ENCODE assay signal across 11 cellular contexts in genomic region chr19:18488403-18488723, GRCh38. TPM values are rescaled to one million over a fixed set of nuclear protein-coding genes. Genes with fewer than 3 reads are reported as not detected.
DNase-seq lines count a peak whose midpoint lies in the region; TF ChIP-seq lines count a peak whose summit lies in the region.
"Had no signal": no experiment of that assay in that cellular context is flagged by ENCODE, and none has a peak within 500 bp of the region (broad histone marks: within the 10 kb centered on the region; RNA-seq: fewer than 3 reads in every experiment).

No MANE protein-coding gene starts in this region.

- H3K9me3 Mint-ChIP-seq in Calu3 (ENCODE audit: low read depth, unreplicated experiment), result no peaks in the 10 kb centered on the region
- H3K9me3 Mint-ChIP-seq in osteocyte (ENCODE audit: unreplicated experiment), result no peaks in the 10 kb centered on the region

- H3K27ac Mint-ChIP-seq in Calu3 (ENCODE audit: unreplicated experiment) (no peak overlapping the region), osteocyte (ENCODE audit: unreplicated experiment) (peak overlapping the region; percentile 50)

- H3K4me3 Mint-ChIP-seq in Calu3 (ENCODE audit: low read depth, unreplicated experiment), result no peak overlapping the region
- H3K4me3 Mint-ChIP-seq in osteocyte (ENCODE audit: unreplicated experiment), result no peak overlapping the region

- peaks cover 11% of the 10 kb centered on the region for H3K36me3 ChIP-seq in SJSA1

- H3K36me3 Mint-ChIP-seq in Calu3 (ENCODE audit: insufficient read depth, unreplicated experiment) (peaks cover 5% of the 10 kb centered on the region), osteocyte (ENCODE audit: unreplicated experiment) (no peaks in the 10 kb centered on the region)

- CTCF ChIA-PET in Calu3 (lab: Charles Lee), result interaction anchor here (1.0 kb wide), 2 partner anchors 27 to 32 kb away, joined by 3 to 4 read pairs; no protein-coding TSS in a partner anchor

- no peak overlapping the region for H3K27ac ChIP-seq in SJSA1

- no peaks in the 10 kb centered on the region for H3K9me3 ChIP-seq in SJSA1 (replicated peaks)

- H3K4me3 ChIP-seq in SJSA1, result no peak overlapping the region

- peaks cover 30% of the 10 kb centered on the region for H3K4me1 ChIP-seq in SJSA1 (replicated peaks)

- TF ChIP-seq CTCF in Calu3 (IDR thresholded peaks at IDR 0.05; ENCODE audit: unreplicated experiment), result no peak
- TF ChIP-seq CTCF in osteocyte (IDR thresholded peaks at IDR 0.05), result peak; percentile 29

- no peaks in the 10 kb centered on the region for H3K27me3 Mint-ChIP-seq in Calu3 (ENCODE audit: unreplicated experiment)
- H3K27me3 Mint-ChIP-seq in osteocyte (ENCODE audit: unreplicated experiment), result no peaks in the 10 kb centered on the region

- no peaks in the 10 kb centered on the region for H3K27me3 ChIP-seq in SJSA1 (replicated peaks)

- intact Hi-C loops in Calu3 (cut with micrococcal nuclease; ENCODE audit: unreplicated experiment), result no loop called here

- BruUV-seq in Calu3 (replicated peaks; lab: Mats Ljungman, UMichigan), result no TSS peak

- peaks cover 8% of the 10 kb centered on the region for H3K4me1 Mint-ChIP-seq in Calu3 (ENCODE audit: low read depth, unreplicated experiment)
- peaks cover 45% of the 10 kb centered on the region for H3K4me1 Mint-ChIP-seq in osteocyte (ENCODE audit: unreplicated experiment)

- DNase-seq in Calu3 (peak; percentile 14), SJSA1 (ENCODE audit: low read depth in 1 of 2, low spot score in 2 of 2) (peak; percentile 41 to 72), fibroblast of gingiva (ENCODE audit: low read depth) (peak; percentile 52), osteocyte (ENCODE audit: extremely low spot score, unreplicated experiment) (no peak), medulla oblongata (ENCODE audit: extremely low spot score) (no peak), HuH-7 (ENCODE audit: low spot score) (no peak), NCI-H774 (lab: John Stamatoyannopoulos, UW) (no peak)
- no peak for DNase-seq in stimulated activated CD4-positive, alpha-beta T cell treated with anti-CD3 and anti-CD28 coated beads, Interleukin-1b, Interleukin-23, amount 100 ng/mL, for 48 hours
- DNase-seq: effector CD8-positive, alpha-beta T cell; NCI-H2107; stimulated activated CD8-positive, alpha-beta memory T cell treated with anti-CD3 and anti-CD28 coated beads, Interleukin-4, amount 100 ng/mL, for 48 hours had no signal

RNA-seq across cellular contexts. Expression of gene ELL, which starts 33.5 kb away (rescaled TPM):
- total RNA-seq in Calu3 (2022) (11.0 and 12.5 TPM in 2 replicates), osteocyte (17.6 and 18.3 TPM in 2 replicates)
- 14.3 and 14.8 TPM in 2 replicates for total RNA-seq in SJSA1 (2014; rRNA removed; shearing (Covaris generic))

RNA-seq across cellular contexts. Expression of gene ISYNA1, which starts 50.4 kb away (rescaled TPM):
- 94.9 and 114 TPM in 2 replicates for total RNA-seq in Calu3 (2022)
- 2.0 and 5.4 TPM in 2 replicates for total RNA-seq in SJSA1 (2014; rRNA removed; shearing (Covaris generic))
- total RNA-seq in osteocyte, result 159 and 178 TPM in 2 replicates

RNA-seq across cellular contexts. Expression of gene FKBP8, which starts 55.0 kb away (rescaled TPM):
- 123 and 126 TPM in 2 replicates for total RNA-seq in Calu3 (2022)
- total RNA-seq in SJSA1 (2014; rRNA removed; shearing (Covaris generic)), result 212 and 288 TPM in 2 replicates
- 242 and 253 TPM in 2 replicates for total RNA-seq in osteocyte

Comparison
In these comparisons a context has a peak if more than half of its experiments do, and no peak if none do; other contexts are left out.
1. DNase-seq: peak in Calu3 (single experiment), SJSA1 (2 of 2) and fibroblast of gingiva (single experiment); none in osteocyte (single experiment), stimulated activated CD4-positive, alpha-beta T cell treated with anti-CD3 and anti-CD28 coated beads, Interleukin-1b, Interleukin-23, amount 100 ng/mL, for 48 hours (single experiment), medulla oblongata (single experiment), HuH-7 (single experiment) and NCI-H774 (single experiment).
2. RNA of gene ISYNA1, which starts 50.4 kb away (total RNA-seq): 159 to 178 TPM in osteocyte and 94.9 to 114 TPM in Calu3; 2.0 to 5.4 TPM in SJSA1; every median in the first group is over 10 times any median in the second.